Comparison of ENCODE assay signal across 20 cellular contexts in genomic region chr14:102872020-102872419, GRCh38. TPM values are rescaled to one million over a fixed set of nuclear protein-coding genes. Genes with fewer than 3 reads are reported as not detected.
DNase-seq lines count a peak whose midpoint lies in the region; ATAC-seq and FAIRE-seq lines count a peak whose summit lies in the region.
"Had no signal": no experiment of that assay in that cellular context is flagged by ENCODE, and none has a peak within 500 bp of the region (broad histone marks: within the 10 kb centered on the region; RNA-seq: fewer than 3 reads in every experiment).

No MANE protein-coding gene starts in this region.

- peaks cover 0 to 3% of the 10 kb centered on the region in 2 donors for H3K4me1 ChIP-seq in small intestine (ENCODE audit: control insufficient read depth in 2 of 2, insufficient read depth in 1 of 2, low read depth in 1 of 2, low read length in 1 of 2)
- H3K4me1 ChIP-seq in Karpas-422 (ENCODE audit: low read length), result no peaks in the 10 kb centered on the region

- peak overlapping the region; percentile 77 for H3K27ac Mint-ChIP-seq in activated naive CD4-positive, alpha-beta T cell treated with anti-CD3 and anti-CD28 coated beads for 36 hours
- peak overlapping the region in 2 of 3 donors; percentile 84 to 90 for H3K27ac Mint-ChIP-seq in IgD-negative memory B cell

- H3K4me2 ChIP-seq in Karpas-422 (ENCODE audit: low read depth, low read length, poor library complexity, severe bottlenecking), result no peak overlapping the region

- no peak for FAIRE-seq in small intestine (lab: Jason Lieb, UNC)
- FAIRE-seq: astrocyte, TTC549 had no signal

- DNase-seq in activated naive CD4-positive, alpha-beta T cell treated with anti-CD3 and anti-CD28 coated beads for 36 hours, result no peak
- DNase-seq in activated naive CD4-positive, alpha-beta T cell (lab: John Stamatoyannopoulos, UW), result no peak
- DNase-seq in cerebellum (ENCODE audit: low spot score) (peak; percentile 31), small intestine (peak; percentile 26), Karpas-422 (no peak)
- DNase-seq: activated gamma-delta T cell; COR-L47; heart right ventricle; NCI-H1048; NCI-H2029 treated with DMSO at 0.1 percent for 48 hours; NK-92 treated with Interleukin-12 subunit alpha and Interleukin-12 subunit beta, amount 100 ng/mL, for 24 hours; nucleus accumbens; tibial artery had no signal

- H3K9ac ChIP-seq in Karpas-422 (ENCODE audit: low read length), result no peak overlapping the region

- H3K36me3 ChIP-seq in small intestine (ENCODE audit: control insufficient read depth in 2 of 2, insufficient read depth in 2 of 2, low read length in 2 of 2), result peaks cover 11 to 12% of the 10 kb centered on the region in 2 donors
- peaks cover 80% of the 10 kb centered on the region for H3K36me3 ChIP-seq in Karpas-422 (ENCODE audit: insufficient read depth, low read length)

- peaks cover 18% of the 10 kb centered on the region for H3K4me1 Mint-ChIP-seq in activated naive CD4-positive, alpha-beta T cell treated with anti-CD3 and anti-CD28 coated beads for 36 hours (ENCODE audit: low read depth)
- H3K4me1 Mint-ChIP-seq in IgD-negative memory B cell, result peaks cover 15 to 24% (median 18%) of the 10 kb centered on the region in 3 donors

- 86 to 89% (median 87%) methylated on average over 5 of the region's 5 CpGs for WGBS in small intestine, 3 donors

- CTCF ChIA-PET in activated naive CD4-positive, alpha-beta T cell treated with anti-CD3 and anti-CD28 coated beads for 36 hours (lab: Charles Lee), result interaction anchor here (0.6 kb wide), 1 partner anchor 41 kb away, joined by 6 read pairs; no protein-coding TSS in a partner anchor

- no peaks in the 10 kb centered on the region for H3K9me3 Mint-ChIP-seq in activated naive CD4-positive, alpha-beta T cell treated with anti-CD3 and anti-CD28 coated beads for 36 hours
- H3K9me3 Mint-ChIP-seq in IgD-negative memory B cell, result no peaks in the 10 kb centered on the region

- H2AFZ ChIP-seq in Karpas-422 (ENCODE audit: low read length), result no peak overlapping the region

- no peaks in the 10 kb centered on the region for H3K27me3 Mint-ChIP-seq in activated naive CD4-positive, alpha-beta T cell treated with anti-CD3 and anti-CD28 coated beads for 36 hours (ENCODE audit: low read depth)
- H3K27me3 Mint-ChIP-seq in IgD-negative memory B cell, result no peaks in the 10 kb centered on the region

- H3K9me2 ChIP-seq in Karpas-422 (replicated peaks; ENCODE audit: insufficient read depth, low read length), result no peaks in the 10 kb centered on the region

- H3K4me3 ChIP-seq in small intestine (ENCODE audit: low read depth in 1 of 2, low read length in 2 of 2) (no peak overlapping the region), Karpas-422 (ENCODE audit: low read length) (no peak overlapping the region)
- H3K4me3 ChIP-seq: heart right ventricle, lung, tibial artery had no signal

- no peak overlapping the region for H3K4me3 Mint-ChIP-seq in activated naive CD4-positive, alpha-beta T cell treated with anti-CD3 and anti-CD28 coated beads for 36 hours
- no peak overlapping the region for H3K4me3 Mint-ChIP-seq in IgD-negative memory B cell

- H3K27ac ChIP-seq in small intestine (ENCODE audit: low read depth in 1 of 2, low read length in 1 of 2), result no peak overlapping the region
- H3K27ac ChIP-seq in Karpas-422 (ENCODE audit: low read length), result no peak overlapping the region
- H3K27ac ChIP-seq: heart right ventricle, tibial artery had no signal

- peaks cover 29% of the 10 kb centered on the region; the same call in 1 of the 2 replicates for H4K20me1 ChIP-seq in Karpas-422 (ENCODE audit: insufficient read depth, low read depth, low read length)

- no peaks in the 10 kb centered on the region for H3K27me3 ChIP-seq in small intestine (ENCODE audit: control insufficient read depth in 2 of 2, insufficient read depth in 2 of 2, low read length in 2 of 2)
- H3K27me3 ChIP-seq in Karpas-422 (ENCODE audit: low read length), result no peaks in the 10 kb centered on the region
- H3K27me3 ChIP-seq: heart right ventricle, tibial artery had no signal

- H3K79me2 ChIP-seq in Karpas-422 (ENCODE audit: low read length), result peaks cover 60% of the 10 kb centered on the region

- no peaks in the 10 kb centered on the region for H3K9me3 ChIP-seq in small intestine (ENCODE audit: control insufficient read depth, low read depth)
- no peaks in the 10 kb centered on the region for H3K9me3 ChIP-seq in Karpas-422 (ENCODE audit: low read length)
- H3K9me3 ChIP-seq: heart right ventricle, tibial artery had no signal

- H3K36me3 Mint-ChIP-seq in activated naive CD4-positive, alpha-beta T cell treated with anti-CD3 and anti-CD28 coated beads for 36 hours (ENCODE audit: low read depth), result peaks cover 41% of the 10 kb centered on the region
- peaks cover 5% of the 10 kb centered on the region for H3K36me3 Mint-ChIP-seq in IgD-negative memory B cell

- ATAC-seq in GM18861 (IDR thresholded peaks at IDR 0.05; ENCODE audit: unreplicated experiment), result no peak
- no peak for ATAC-seq in HG03175 (IDR thresholded peaks at IDR 0.05; ENCODE audit: unreplicated experiment)

- intact Hi-C loops in activated naive CD4-positive, alpha-beta T cell treated with anti-CD3 and anti-CD28 coated beads for 36 hours (cut with micrococcal nuclease), result no loop called here

RNA-seq across cellular contexts. Expression of gene AMN, which starts 50.4 kb away (rescaled TPM):
- under 1 TPM; 0.33 to 0.37 TPM for total RNA-seq in activated naive CD4-positive, alpha-beta T cell treated with anti-CD3 and anti-CD28 coated beads for 36 hours
- polyA plus RNA-seq in IgD-negative memory B cell (15.0 TPM), small intestine (100 to 1,000 TPM in 2 of 3 donors, 10 to 100 TPM in 1; 71.0 to 443 (median 361) TPM)
- total RNA-seq in cerebellum, result 0.73 TPM
- total RNA-seq in Karpas-422 (2014; rRNA removed; shearing (Covaris generic); ENCODE audit: low replicate concordance), result 7.7 and 16.7 TPM in 2 replicates
- total RNA-seq: RPMI7951 had no signal

Comparison
In these comparisons a context has a peak if more than half of its experiments do, and no peak if none do; other contexts are left out.
1. DNase-seq: peak in cerebellum (single experiment) and small intestine (single experiment); none in activated naive CD4-positive, alpha-beta T cell treated with anti-CD3 and anti-CD28 coated beads for 36 hours (single experiment), activated naive CD4-positive, alpha-beta T cell (0 of 4) and Karpas-422 (single experiment).